ENCODE assay signal across 8 cellular contexts in the genomic region with DNA sequence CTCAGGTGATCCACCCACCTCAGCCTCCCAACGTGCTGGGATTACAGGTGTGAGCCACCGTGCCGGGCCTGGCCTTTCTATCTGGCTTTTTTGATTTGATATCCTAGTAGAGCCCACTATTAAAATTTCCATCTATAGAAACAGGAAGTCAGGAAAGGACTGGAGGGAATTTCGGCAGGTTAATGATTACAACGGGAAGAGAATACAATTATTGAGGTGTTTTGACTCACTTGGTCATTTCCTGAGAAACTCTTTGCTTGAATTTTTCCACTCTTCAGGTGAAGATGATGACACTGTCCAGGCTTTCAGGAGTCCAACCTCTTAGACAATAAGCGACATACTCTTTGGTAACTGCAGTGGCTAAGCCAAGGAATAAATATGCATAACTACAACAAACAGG. TPM values are rescaled to one million over a fixed set of nuclear protein-coding genes. Genes with fewer than 3 reads are reported as not detected.
A peak's percentile ranks its signal among the peaks of the same experiment; 100 is the strongest.
DNase-seq lines count a peak whose midpoint lies in the region; ATAC-seq, FAIRE-seq and TF ChIP-seq lines count a peak whose summit lies in the region.

No MANE protein-coding gene starts in this region.

- BruUV-seq in Panc1 (replicated peaks; lab: Mats Ljungman, UMichigan), result no TSS peak

- H3K9me3 Mint-ChIP-seq in CD8-positive, alpha-beta memory T cell, result no peaks in the 10 kb centered on the region
- H3K9me3 Mint-ChIP-seq in endothelial cell (ENCODE audit: unreplicated experiment) (no peaks in the 10 kb centered on the region), osteocyte (ENCODE audit: unreplicated experiment) (no peaks in the 10 kb centered on the region)

- ATAC-seq in Panc1 (no peak), GM18861 (IDR thresholded peaks at IDR 0.05; ENCODE audit: unreplicated experiment) (no peak)

- peak overlapping the region; percentile 88 to 100 (median 98) for H3K4me3 Mint-ChIP-seq in CD8-positive, alpha-beta memory T cell
- H3K4me3 Mint-ChIP-seq in endothelial cell (ENCODE audit: unreplicated experiment), result peak overlapping the region; percentile 100
- H3K4me3 Mint-ChIP-seq in osteocyte (ENCODE audit: unreplicated experiment), result peak overlapping the region; percentile 99

- H3K27ac Mint-ChIP-seq in CD8-positive, alpha-beta memory T cell, result peak overlapping the region; percentile 21 to 98 (median 93)
- H3K27ac Mint-ChIP-seq in endothelial cell (ENCODE audit: unreplicated experiment), result peak overlapping the region; percentile 98
- peak overlapping the region; percentile 98 for H3K27ac Mint-ChIP-seq in osteocyte (ENCODE audit: unreplicated experiment)

- H3K9me3 ChIP-seq in CD8-positive, alpha-beta memory T cell (ENCODE audit: low read length), result no peaks in the 10 kb centered on the region
- no peaks in the 10 kb centered on the region for H3K9me3 ChIP-seq in Panc1 (ENCODE audit: control insufficient read depth, insufficient read depth, low read depth, low read length)

- CTCF ChIA-PET in CD8-positive, alpha-beta memory T cell (lab: Charles Lee), result interaction anchor here (0.7 to 1.8 kb wide), 4 partner anchors 24 to 430 kb away, joined by 3 to 7 read pairs (median 4); no protein-coding TSS in a partner anchor
- CTCF ChIA-PET in Panc1 (lab: Charles Lee), result no interaction called here

- peaks cover 21% of the 10 kb centered on the region for H3K4me1 ChIP-seq in CD8-positive, alpha-beta memory T cell (ENCODE audit: insufficient read depth, low read length)
- H3K4me1 ChIP-seq in Panc1 (ENCODE audit: control insufficient read depth, insufficient read depth, low read length), result peaks cover 39% of the 10 kb centered on the region

- TF ChIP-seq CTCF in Panc1 (IDR thresholded peaks at IDR 0.05) (no peak), endothelial cell (IDR thresholded peaks at IDR 0.05; ENCODE audit: unreplicated experiment) (no peak), osteocyte (IDR thresholded peaks at IDR 0.05) (no peak)

- no peaks in the 10 kb centered on the region for H3K36me3 ChIP-seq in CD8-positive, alpha-beta memory T cell (ENCODE audit: insufficient read depth, low read length)
- no peaks in the 10 kb centered on the region; the same call in none of the 2 replicates for H3K36me3 ChIP-seq in Panc1 (ENCODE audit: control insufficient read depth, insufficient read depth, low read length)

- intact Hi-C loops in Panc1 (cut with micrococcal nuclease; ENCODE audit: unreplicated experiment), result loop anchor here (2.0 to 5.0 kb wide), 2 partner anchors 96 to 216 kb away; no protein-coding TSS in a partner anchor

- POLR2A ChIA-PET in CD8-positive, alpha-beta memory T cell (lab: Charles Lee), result interaction anchor here (0.6 to 1.7 kb wide), 3 partner anchors 217 to 223 kb away, joined by 6 to 12 read pairs (median 7); no protein-coding TSS in a partner anchor
- POLR2A ChIA-PET in Panc1 (lab: Charles Lee), result no interaction called here

- FAIRE-seq in GM19239 (lab: Jason Lieb, UNC), result no peak

- in situ Hi-C loops in Panc1 (cut with HindIII; ENCODE audit: low pct_unique_long_range_greater_than_20kb, low sequenced_read_pairs), result no loop called here

- H3K27ac ChIP-seq in CD8-positive, alpha-beta memory T cell (ENCODE audit: low read depth, low read length), result peak overlapping the region; percentile 96
- H3K27ac ChIP-seq in Panc1 (ENCODE audit: low read length), result peak overlapping the region; percentile 98

- no peak for DNase-seq in CD8-positive, alpha-beta memory T cell
- DNase-seq in Panc1 (ENCODE audit: low read depth, low spot score) (no peak), endothelial cell (ENCODE audit: low spot score) (no peak), osteocyte (ENCODE audit: extremely low spot score, unreplicated experiment) (no peak), DMS153 treated with DMSO at 0.1 percent for 48 hours (lab: John Stamatoyannopoulos, UW; ENCODE audit: unreplicated experiment) (no peak), KG1 (lab: John Stamatoyannopoulos, UW) (no peak), GM19239 (ENCODE audit: insufficient read length, low spot score) (no peak)

- H3K4me1 Mint-ChIP-seq in CD8-positive, alpha-beta memory T cell, result peaks cover 60 to 89% (median 72%) of the 10 kb centered on the region in 3 donors
- H3K4me1 Mint-ChIP-seq in endothelial cell (ENCODE audit: unreplicated experiment) (peaks cover 38% of the 10 kb centered on the region), osteocyte (ENCODE audit: unreplicated experiment) (peaks cover 43% of the 10 kb centered on the region)

- H3K36me3 Mint-ChIP-seq in CD8-positive, alpha-beta memory T cell, result peaks cover 0 to 18% (median 0%) of the 10 kb centered on the region in 3 donors
- H3K36me3 Mint-ChIP-seq in endothelial cell (ENCODE audit: low read depth, unreplicated experiment), result peaks cover 6% of the 10 kb centered on the region
- H3K36me3 Mint-ChIP-seq in osteocyte (ENCODE audit: unreplicated experiment), result peaks cover 3% of the 10 kb centered on the region

- no peaks in the 10 kb centered on the region for H3K27me3 Mint-ChIP-seq in CD8-positive, alpha-beta memory T cell
- H3K27me3 Mint-ChIP-seq in endothelial cell (ENCODE audit: unreplicated experiment), result peaks cover 11% of the 10 kb centered on the region
- no peaks in the 10 kb centered on the region for H3K27me3 Mint-ChIP-seq in osteocyte (ENCODE audit: unreplicated experiment)

- peak overlapping the region; percentile 89 for H3K4me3 ChIP-seq in CD8-positive, alpha-beta memory T cell (ENCODE audit: low read length)
- H3K4me3 ChIP-seq in Panc1 (ENCODE audit: low read depth in 2 of 2, low read length in 2 of 2), result peak overlapping the region; percentile 85 to 93

- no peaks in the 10 kb centered on the region for H3K27me3 ChIP-seq in CD8-positive, alpha-beta memory T cell (ENCODE audit: insufficient read depth, low read length, poor library complexity, severe bottlenecking)
- no peaks in the 10 kb centered on the region for H3K27me3 ChIP-seq in Panc1 (ENCODE audit: control insufficient read depth, insufficient read depth, low read length)

RNA-seq across cellular contexts. Expression of gene MKLN1, which starts 1.1 kb away (rescaled TPM):
- 10 to 100 TPM; 31.0 to 34.0 TPM for total RNA-seq in CD8-positive, alpha-beta memory T cell
- polyA plus RNA-seq in CD8-positive, alpha-beta memory T cell, result 21.8 TPM
- total RNA-seq in Panc1 (2021; ENCODE audit: unreplicated experiment) (46.4 TPM), endothelial cell (ENCODE audit: unreplicated experiment) (66.3 TPM), osteocyte (41.4 and 44.1 TPM in 2 replicates)
- polyA plus RNA-seq in Panc1 (2012; ENCODE audit: insufficient read length), result 17.1 TPM
